11 cellular contexts compared by ENCODE assay signal in the genomic region with DNA sequence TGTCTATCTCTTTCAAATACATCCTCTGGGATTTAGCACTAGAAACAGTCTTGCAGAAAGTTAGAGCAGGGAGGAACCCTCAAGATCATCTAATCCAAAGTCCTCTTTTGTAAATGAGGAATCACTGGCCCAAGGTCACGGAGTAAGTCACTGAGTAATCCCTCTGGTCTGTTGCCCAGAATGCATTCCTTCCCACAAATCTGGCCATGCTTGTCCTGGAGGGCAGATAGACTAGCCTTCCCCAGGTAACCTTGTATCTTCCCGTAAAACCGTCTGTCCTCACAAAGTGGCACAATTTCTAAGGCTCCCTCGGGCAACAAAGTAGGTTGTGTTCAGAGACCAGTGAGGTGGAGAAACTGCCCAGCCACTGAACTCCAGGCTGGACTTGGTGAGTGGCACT. TPM values are rescaled to one million over a fixed set of nuclear protein-coding genes. Genes with fewer than 3 reads are reported as not detected.
DNase-seq lines count a peak whose midpoint lies in the region; ATAC-seq and TF ChIP-seq lines count a peak whose summit lies in the region.
"Had no signal": no experiment of that assay in that cellular context is flagged by ENCODE, and none has a peak within 500 bp of the region (broad histone marks: within the 10 kb centered on the region; RNA-seq: fewer than 3 reads in every experiment).

No MANE protein-coding gene starts in this region.

- no peak overlapping the region for H3K27ac Mint-ChIP-seq in activated T-helper 17 cell treated with anti-CD3 and anti-CD28 coated beads, Interleukin-2, amount 50 U/mL, for 72 hours
- H3K27ac Mint-ChIP-seq: progenitor cell of endocrine pancreas had no signal

- DNase-seq in AG08395 (ENCODE audit: low spot score) (peak; percentile 59), RPMI7951 (ENCODE audit: low read depth) (peak; percentile 90), fibroblast of peridontal ligament (ENCODE audit: extremely low read depth) (peak; percentile 79), omental fat pad (ENCODE audit: low spot score) (no peak), HT-29 (ENCODE audit: low spot score) (no peak)
- DNase-seq in activated CD4-positive, alpha-beta T cell treated with anti-CD3 and anti-CD28 coated beads for 48 hours: no peak
- DNase-seq: activated T-cell treated with anti-CD3 and anti-CD28 coated beads for 4 hours, NCI-H748 treated with DMSO at 0.1 percent for 48 hours had no signal

- peaks cover 5% of the 10 kb centered on the region for H3K9me3 Mint-ChIP-seq in activated T-helper 17 cell treated with anti-CD3 and anti-CD28 coated beads, Interleukin-2, amount 50 U/mL, for 72 hours

- no peaks in the 10 kb centered on the region for H3K36me3 Mint-ChIP-seq in activated T-helper 17 cell treated with anti-CD3 and anti-CD28 coated beads, Interleukin-2, amount 50 U/mL, for 72 hours (ENCODE audit: low read depth)

- TF ChIP-seq CTCF in omental fat pad (IDR thresholded peaks at IDR 0.05): no peak

- no peak overlapping the region for H3K4me3 Mint-ChIP-seq in activated T-helper 17 cell treated with anti-CD3 and anti-CD28 coated beads, Interleukin-2, amount 50 U/mL, for 72 hours

- ATAC-seq in omental fat pad (ENCODE audit: low FRiP score): peak; percentile 79
- ATAC-seq in activated T-helper 17 cell treated with anti-CD3 and anti-CD28 coated beads, Interleukin-2, amount 50 U/mL, for 72 hours (replicated peaks): no peak
- ATAC-seq in HG03159 (IDR thresholded peaks at IDR 0.05; ENCODE audit: unreplicated experiment): no peak

- H3K4me1 Mint-ChIP-seq in activated T-helper 17 cell treated with anti-CD3 and anti-CD28 coated beads, Interleukin-2, amount 50 U/mL, for 72 hours: no peaks in the 10 kb centered on the region

- no peaks in the 10 kb centered on the region for H3K27me3 Mint-ChIP-seq in activated T-helper 17 cell treated with anti-CD3 and anti-CD28 coated beads, Interleukin-2, amount 50 U/mL, for 72 hours
- H3K27me3 Mint-ChIP-seq: progenitor cell of endocrine pancreas had no signal

RNA-seq across cellular contexts. Expression of a gene that starts 46.2 kb away (rescaled TPM):
- 47.2 and 58.2 TPM in 2 replicates for total RNA-seq in RPMI7951 (2014; rRNA removed; shearing (Covaris generic))
- total RNA-seq in omental fat pad: 100 to 1,000 TPM; 140 to 164 (median 145) TPM
- total RNA-seq in activated T-helper 17 cell treated with anti-CD3 and anti-CD28 coated beads, Interleukin-2, amount 50 U/mL, for 72 hours: 1 to 10 TPM in 1 of 2 donors, under 1 TPM in 1; 0.34 to 1.7 TPM
- total RNA-seq in HT-29 (2014; rRNA removed; shearing (Covaris generic)): 0.05 and 0.91 TPM in 2 replicates

Comparison
In these comparisons a context has a peak if more than half of its experiments do, and no peak if none do; other contexts are left out.
1. DNase-seq: peak in AG08395 (single experiment), RPMI7951 (single experiment) and fibroblast of peridontal ligament (single experiment); none in omental fat pad (single experiment), activated CD4-positive, alpha-beta T cell treated with anti-CD3 and anti-CD28 coated beads for 48 hours (single experiment) and HT-29 (single experiment).
2. RNA of a gene that starts 46.2 kb away (total RNA-seq): 140 to 164 TPM in omental fat pad and 47.2 to 58.2 TPM in RPMI7951; 0.34 to 1.7 TPM in activated T-helper 17 cell treated with anti-CD3 and anti-CD28 coated beads, Interleukin-2, amount 50 U/mL, for 72 hours and 0.05 to 0.91 TPM in HT-29; every median in the first group is over 10 times any median in the second.